In genomic region chr5:151164687-151165392, GRCh38 we compare ENCODE assay signal across 8 cellular contexts. TPM values are rescaled to one million over a fixed set of nuclear protein-coding genes. Genes with fewer than 3 reads are reported as not detected.
DNase-seq lines count a peak whose midpoint lies in the region; ATAC-seq and TF ChIP-seq lines count a peak whose summit lies in the region.

No MANE protein-coding gene starts in this region.

- H3K4me3 ChIP-seq in Panc1 (ENCODE audit: low read depth in 2 of 2, low read length in 2 of 2) (no peak overlapping the region), fibroblast of the aortic adventitia (ENCODE audit: low read depth, low read length) (no peak overlapping the region), tibial artery (no peak overlapping the region)

- H3K4me1 ChIP-seq in Panc1 (ENCODE audit: control insufficient read depth, insufficient read depth, low read length) (no peaks in the 10 kb centered on the region), tibial artery (peaks cover 0 to 3% (median 0%) of the 10 kb centered on the region in 4 donors)

- H3K36me3 ChIP-seq in Panc1 (ENCODE audit: control insufficient read depth, insufficient read depth, low read length) (no peaks in the 10 kb centered on the region), tibial artery (no peaks in the 10 kb centered on the region)

- ATAC-seq in GM21423 (IDR thresholded peaks at IDR 0.05; ENCODE audit: unreplicated experiment) (peak; percentile 93), Panc1 (peak; percentile 99)

- CTCF ChIA-PET in Panc1 (lab: Charles Lee), result interaction anchor here (0.6 to 4.0 kb wide), 11 partner anchors 8 to 363 kb away, joined by 3 to 48 read pairs (median 4); partner anchors contain the start of genes CCDC69 and GM2A

- DNase-seq in DMS53 (lab: John Stamatoyannopoulos, UW) (peak; percentile 87), HUDEP-2 (lab: John Stamatoyannopoulos, UW; ENCODE audit: unreplicated experiment in 76 of 76) (peak in 66 of 76 experiments; percentile 2 to 79 (median 50)), Panc1 (ENCODE audit: low read depth, low spot score) (peak; percentile 75), activated T-helper 1 cell treated with Interleukin-2 at 50 U/mL for 16 hours (ENCODE audit: low read depth) (peak; percentile 61), fibroblast of the aortic adventitia (ENCODE audit: low read depth) (peak; percentile 86), non-pigmented ciliary epithelial cell (ENCODE audit: low read depth) (peak; percentile 46), tibial artery (peak; percentile 81 to 85)

- H3K9me3 ChIP-seq in Panc1 (ENCODE audit: control insufficient read depth, insufficient read depth, low read depth, low read length) (no peaks in the 10 kb centered on the region), tibial artery (no peaks in the 10 kb centered on the region)

- intact Hi-C loops in Panc1 (cut with micrococcal nuclease; ENCODE audit: unreplicated experiment), result loop anchor here (1.0 to 10.0 kb wide), 4 partner anchors 39 to 360 kb away; no protein-coding TSS in a partner anchor
- intact Hi-C loops in tibial artery (cut with DNase I; ENCODE audit: low total_unique reads), result loop anchor here (2.0 to 5.0 kb wide), 4 partner anchors 38 to 163 kb away; no protein-coding TSS in a partner anchor

- no TSS peak for BruUV-seq in Panc1 (replicated peaks; lab: Mats Ljungman, UMichigan)

- in situ Hi-C loops in Panc1 (cut with HindIII; ENCODE audit: low pct_unique_long_range_greater_than_20kb, low sequenced_read_pairs), result no loop called here

- H3K27ac ChIP-seq in Panc1 (ENCODE audit: low read length) (no peak overlapping the region), tibial artery (no peak overlapping the region)

- TF ChIP-seq CTCF in Panc1 (IDR thresholded peaks at IDR 0.05) (peak; percentile 92), fibroblast of the aortic adventitia (IDR thresholded peaks at IDR 0.05; ENCODE audit: insufficient read depth, low read length) (peak; percentile 92), tibial artery (IDR thresholded peaks at IDR 0.05) (peak; percentile 91)

- no peaks in the 10 kb centered on the region; the same call in 1 of the 2 replicates for H3K27me3 ChIP-seq in Panc1 (ENCODE audit: control insufficient read depth, insufficient read depth, low read length)
- peaks cover 0 to 3% of the 10 kb centered on the region in 2 donors for H3K27me3 ChIP-seq in tibial artery

- POLR2A ChIA-PET in Panc1 (lab: Charles Lee), result no interaction called here

RNA-seq across cellular contexts. Expression of gene ANXA6, which starts 7.3 kb away (rescaled TPM):
- total RNA-seq in Panc1 (2021; ENCODE audit: unreplicated experiment), result 60.0 TPM
- polyA plus RNA-seq in Panc1 (2012; ENCODE audit: insufficient read length), result 95.2 TPM
- 111 and 194 TPM in 2 replicates for total RNA-seq in fibroblast of the aortic adventitia (ENCODE audit: low replicate concordance)

RNA-seq across cellular contexts. Expression of gene CCDC69, which starts 59.1 kb away (rescaled TPM):
- total RNA-seq in Panc1 (2021; ENCODE audit: unreplicated experiment) (2.1 TPM), fibroblast of the aortic adventitia (ENCODE audit: low replicate concordance) (1.5 and 2.8 TPM in 2 replicates)
- polyA plus RNA-seq in Panc1 (2012; ENCODE audit: insufficient read length), result 1.7 TPM
